ENCODE assay signal across 22 cellular contexts in the genomic region with DNA sequence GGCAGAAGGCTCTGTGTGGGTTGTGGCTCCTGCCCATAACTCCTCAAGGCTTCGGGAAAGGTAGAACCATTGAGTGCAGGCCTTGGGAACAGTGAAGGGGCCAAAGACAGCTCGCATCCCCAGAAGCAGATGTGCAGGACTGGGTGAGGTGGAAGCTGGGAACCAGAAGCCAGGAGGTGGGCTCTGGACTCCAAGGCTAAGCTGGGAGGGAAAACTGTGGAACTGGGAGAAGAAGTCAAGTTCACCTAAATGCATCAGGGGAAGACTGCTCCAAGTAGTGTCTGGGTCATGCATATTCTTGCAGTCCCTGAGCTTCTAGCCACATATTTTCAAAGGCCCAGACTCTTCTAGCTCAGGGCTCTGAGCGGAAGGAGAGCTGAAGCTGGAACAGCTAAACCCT.
DNase-seq lines count a peak whose midpoint lies in the region; FAIRE-seq and TF ChIP-seq lines count a peak whose summit lies in the region.
"Had no signal": no experiment of that assay in that cellular context is flagged by ENCODE, and none has a peak within 500 bp of the region (broad histone marks: within the 10 kb centered on the region; RNA-seq: fewer than 3 reads in every experiment).

No MANE protein-coding gene starts in this region.

- H3K27ac ChIP-seq in astrocyte (ENCODE audit: low read depth, low read length): no peak overlapping the region
- H3K27ac ChIP-seq: BLaER1 had no signal

- H3K4me3 ChIP-seq in astrocyte (ENCODE audit: insufficient read depth, low read depth, low read length): no peak overlapping the region
- H3K4me3 ChIP-seq: BLaER1, GM12878 had no signal

- no peak for FAIRE-seq in astrocyte (lab: Jason Lieb, UNC)
- FAIRE-seq: A204.1, GM12878, GM12892, GM18507 had no signal

- H3K9ac ChIP-seq in astrocyte (ENCODE audit: low read length): no peak overlapping the region
- H3K9ac ChIP-seq: BLaER1 had no signal

- no peak overlapping the region for H3K4me2 ChIP-seq in astrocyte (ENCODE audit: low read length)
- H3K4me2 ChIP-seq: BLaER1 had no signal

- no peaks in the 10 kb centered on the region for H3K4me1 Mint-ChIP-seq in astrocyte (ENCODE audit: low read depth, unreplicated experiment)
- H3K4me1 Mint-ChIP-seq in type B pancreatic cell (ENCODE audit: unreplicated experiment): no peaks in the 10 kb centered on the region
- H3K4me1 Mint-ChIP-seq: CD4-positive, alpha-beta memory T cell; CD4-positive, CD25-positive, alpha-beta regulatory T cell; CD8-positive, alpha-beta memory T cell had no signal

- DNase-seq in astrocyte (ENCODE audit: low read depth) (no peak), type B pancreatic cell (ENCODE audit: extremely low spot score, unreplicated experiment) (peak; percentile 10), DMS 273 treated with DMSO at 0.1 percent for 48 hours (lab: John Stamatoyannopoulos, UW) (no peak), DMS153 (lab: John Stamatoyannopoulos, UW) (no peak)
- DNase-seq in stimulated activated CD4-positive, alpha-beta T cell treated with anti-CD3 and anti-CD28 coated beads, Interleukin-1b, Interleukin-23, amount 100 ng/mL, for 48 hours: no peak
- DNase-seq: 8988T; BE2C; C1 segment of cervical spinal cord; CD4-positive, alpha-beta memory T cell; CD4-positive, CD25-positive, alpha-beta regulatory T cell; CD8-positive, alpha-beta memory T cell; COR-L47; DMS79; DND-41; EL; GDM1 had no signal

- no peaks in the 10 kb centered on the region for H3K4me1 ChIP-seq in astrocyte (ENCODE audit: insufficient read depth, low read length)
- H3K4me1 ChIP-seq: BE2C had no signal

- no peak overlapping the region for H3K27ac Mint-ChIP-seq in astrocyte (ENCODE audit: unreplicated experiment)
- no peak overlapping the region for H3K27ac Mint-ChIP-seq in type B pancreatic cell
- H3K27ac Mint-ChIP-seq: CD4-positive, CD25-positive, alpha-beta regulatory T cell; CD8-positive, alpha-beta memory T cell had no signal

- H3K79me2 ChIP-seq in astrocyte (ENCODE audit: insufficient read depth, low read length): no peaks in the 10 kb centered on the region

- H3K9me3 Mint-ChIP-seq in astrocyte (ENCODE audit: unreplicated experiment) (peaks cover 2% of the 10 kb centered on the region), type B pancreatic cell (no peaks in the 10 kb centered on the region)
- H3K9me3 Mint-ChIP-seq: CD14-positive monocyte; CD4-positive, alpha-beta memory T cell; CD8-positive, alpha-beta memory T cell had no signal

- H3K27me3 ChIP-seq in astrocyte (ENCODE audit: insufficient read depth, low read length): peaks cover 17% of the 10 kb centered on the region
- H3K27me3 ChIP-seq: BE2C, BLaER1 had no signal

- H3K27me3 Mint-ChIP-seq in astrocyte (ENCODE audit: low read depth, unreplicated experiment) (peaks cover 23% of the 10 kb centered on the region), type B pancreatic cell (peaks cover 11% of the 10 kb centered on the region)

- H3K4me3 Mint-ChIP-seq in astrocyte (ENCODE audit: unreplicated experiment) (peak overlapping the region; percentile 25), type B pancreatic cell (no peak overlapping the region)
- H3K4me3 Mint-ChIP-seq: CD14-positive monocyte; CD4-positive, alpha-beta memory T cell; CD4-positive, CD25-positive, alpha-beta regulatory T cell; CD8-positive, alpha-beta memory T cell had no signal

- H3K36me3 Mint-ChIP-seq in astrocyte (ENCODE audit: low read depth, unreplicated experiment) (no peaks in the 10 kb centered on the region), type B pancreatic cell (no peaks in the 10 kb centered on the region)
- H3K36me3 Mint-ChIP-seq: CD14-positive monocyte; CD4-positive, alpha-beta memory T cell; CD4-positive, CD25-positive, alpha-beta regulatory T cell; CD8-positive, alpha-beta memory T cell had no signal

- no peaks in the 10 kb centered on the region for H4K20me1 ChIP-seq in astrocyte (ENCODE audit: insufficient read depth, low read length)
- H4K20me1 ChIP-seq: BLaER1 had no signal

- H3K9me3 ChIP-seq in astrocyte (ENCODE audit: insufficient read depth, low read depth, low read length): no peaks in the 10 kb centered on the region
- H3K9me3 ChIP-seq: BE2C, BLaER1 had no signal

- H3K36me3 ChIP-seq in astrocyte (ENCODE audit: insufficient read depth, low read length): no peaks in the 10 kb centered on the region
- H3K36me3 ChIP-seq: BE2C, BLaER1 had no signal

- TF ChIP-seq CTCF in astrocyte (IDR thresholded peaks at IDR 0.05; ENCODE audit: insufficient read depth, low read depth, low read length) (no peak), type B pancreatic cell (conservative IDR thresholded peaks at IDR 0.05) (no peak)

- no peak overlapping the region for H2AFZ ChIP-seq in astrocyte (ENCODE audit: low read depth, low read length)
